In the genomic region with DNA sequence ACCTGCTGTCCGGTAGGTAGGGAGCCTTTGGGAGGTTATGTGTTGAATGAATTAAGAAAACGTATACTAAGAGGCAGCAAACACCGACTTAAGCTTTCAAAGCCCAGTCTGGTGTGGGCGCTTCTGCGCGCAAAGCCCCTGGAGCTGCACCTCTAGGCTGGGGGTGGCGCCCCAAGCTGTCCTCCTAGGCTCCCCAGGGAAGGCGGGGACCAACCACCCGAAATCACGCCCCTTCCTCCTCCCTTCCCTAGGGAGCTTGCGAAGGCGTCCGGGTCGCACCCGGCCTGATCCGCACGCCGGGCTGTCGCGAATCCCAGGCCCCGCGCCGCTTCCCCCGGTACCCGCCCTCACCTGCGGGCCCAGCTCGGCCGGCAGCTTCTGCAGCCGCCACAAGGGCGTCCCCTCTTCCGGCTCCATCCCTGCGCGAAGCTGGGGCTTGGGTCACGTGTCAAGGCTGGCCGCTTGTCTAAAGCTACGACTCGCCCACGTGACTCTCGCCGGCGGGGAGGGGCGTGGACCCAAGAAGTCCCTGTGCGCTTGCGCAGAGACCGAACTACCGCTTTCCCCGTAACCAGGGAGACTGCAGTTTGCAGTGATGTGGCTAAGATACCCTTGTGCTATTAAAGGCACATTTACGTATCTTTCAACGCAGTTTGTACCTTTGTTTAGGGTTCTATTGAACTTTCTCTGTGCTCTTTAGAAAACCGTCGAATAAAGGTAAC, we compare ENCODE assay signal across 1 cellular context.
A peak's percentile ranks its signal among the peaks of the same experiment; 100 is the strongest.
TF ChIP-seq lines count a peak whose summit lies in the region.

TSS of gene COMMD8 (minus strand) at position 468 of the 722 bp plus-strand sequence. CDS start at position 417, 51 bp downstream.

TF ChIP-seq in HepG2, 621 proteins besides CTCF, POLR2A, EP300 and RAD21 (continued from another document):
- TF ChIP-seq HMGXB3 (CRISPR knock-in tag; IDR thresholded peaks at IDR 0.05; ENCODE audit: borderline replicate concordance) (no peak), YEATS4 (CRISPR knock-in tag; IDR thresholded peaks at IDR 0.05; ENCODE audit: borderline replicate concordance) (peak; percentile 75), ZNF331 (CRISPR knock-in tag; IDR thresholded peaks at IDR 0.05) (0 out of 2 replicates have a peak, but pooled peaks have one; percentile 26), MATR3 (CRISPR knock-in tag; IDR thresholded peaks at IDR 0.05) (no peak), ARNT (IDR thresholded peaks at IDR 0.05) (no peak), RNF2 (conservative IDR thresholded peaks at IDR 0.05; ENCODE audit: low read depth) (peak; percentile 82), ZNF354B (CRISPR knock-in tag; IDR thresholded peaks at IDR 0.05) (0 out of 2 replicates have a peak, but pooled peaks have one; percentile 80), EZH2 (conservative IDR thresholded peaks at IDR 0.05; ENCODE audit: low read depth, low read length) (no peak), ZNF772 (CRISPR knock-in tag; IDR thresholded peaks at IDR 0.05) (peak; percentile 32; the same call in 1 of the 2 replicates), ZNF563 (CRISPR knock-in tag; IDR thresholded peaks at IDR 0.05) (peak; percentile 76; the same call in 1 of the 2 replicates), CREB3 (CRISPR knock-in tag; IDR thresholded peaks at IDR 0.05) (0 out of 2 replicates have a peak, but pooled peaks have one; percentile 65), HHEX (CRISPR knock-in tag; IDR thresholded peaks at IDR 0.05) (no peak), ZNF556 (CRISPR knock-in tag; IDR thresholded peaks at IDR 0.05; ENCODE audit: borderline replicate concordance) (no peak; the same call in 1 of the 2 replicates), ZFP36L2 (CRISPR knock-in tag; IDR thresholded peaks at IDR 0.05) (no peak), ZNF382 (CRISPR knock-in tag; IDR thresholded peaks at IDR 0.05; ENCODE audit: borderline replicate concordance) (no peak), HMG20A (CRISPR knock-in tag; IDR thresholded peaks at IDR 0.05; ENCODE audit: borderline replicate concordance) (0 out of 2 replicates have a peak, but pooled peaks have one; percentile 10), RXRB (CRISPR knock-in tag; IDR thresholded peaks at IDR 0.05; ENCODE audit: borderline replicate concordance) (0 out of 2 replicates have a peak, but pooled peaks have one; percentile 19), ZNF670 (CRISPR knock-in tag; IDR thresholded peaks at IDR 0.05; ENCODE audit: borderline replicate concordance) (no peak), ZNF296 (CRISPR knock-in tag; conservative IDR thresholded peaks at IDR 0.05) (no peak), RELA (CRISPR knock-in tag; IDR thresholded peaks at IDR 0.05) (0 out of 2 replicates have a peak, but pooled peaks have one; percentile 55)
- TF ChIP-seq, protein P1, sequence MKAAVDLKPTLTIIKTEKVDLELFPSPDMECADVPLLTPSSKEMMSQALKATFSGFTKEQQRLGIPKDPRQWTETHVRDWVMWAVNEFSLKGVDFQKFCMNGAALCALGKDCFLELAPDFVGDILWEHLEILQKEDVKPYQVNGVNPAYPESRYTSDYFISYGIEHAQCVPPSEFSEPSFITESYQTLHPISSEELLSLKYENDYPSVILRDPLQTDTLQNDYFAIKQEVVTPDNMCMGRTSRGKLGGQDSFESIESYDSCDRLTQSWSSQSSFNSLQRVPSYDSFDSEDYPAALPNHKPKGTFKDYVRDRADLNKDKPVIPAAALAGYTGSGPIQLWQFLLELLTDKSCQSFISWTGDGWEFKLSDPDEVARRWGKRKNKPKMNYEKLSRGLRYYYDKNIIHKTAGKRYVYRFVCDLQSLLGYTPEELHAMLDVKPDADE (CRISPR knock-in tag; IDR thresholded peaks at IDR 0.05) = no peak
- TF ChIP-seq, protein P2, sequence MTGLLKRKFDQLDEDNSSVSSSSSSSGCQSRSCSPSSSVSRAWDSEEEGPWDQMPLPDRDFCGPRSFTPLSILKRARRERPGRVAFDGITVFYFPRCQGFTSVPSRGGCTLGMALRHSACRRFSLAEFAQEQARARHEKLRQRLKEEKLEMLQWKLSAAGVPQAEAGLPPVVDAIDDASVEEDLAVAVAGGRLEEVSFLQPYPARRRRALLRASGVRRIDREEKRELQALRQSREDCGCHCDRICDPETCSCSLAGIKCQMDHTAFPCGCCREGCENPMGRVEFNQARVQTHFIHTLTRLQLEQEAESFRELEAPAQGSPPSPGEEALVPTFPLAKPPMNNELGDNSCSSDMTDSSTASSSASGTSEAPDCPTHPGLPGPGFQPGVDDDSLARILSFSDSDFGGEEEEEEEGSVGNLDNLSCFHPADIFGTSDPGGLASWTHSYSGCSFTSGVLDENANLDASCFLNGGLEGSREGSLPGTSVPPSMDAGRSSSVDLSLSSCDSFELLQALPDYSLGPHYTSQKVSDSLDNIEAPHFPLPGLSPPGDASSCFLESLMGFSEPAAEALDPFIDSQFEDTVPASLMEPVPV (CRISPR knock-in tag; IDR thresholded peaks at IDR 0.05) = peak; percentile 86; the same call in 1 of the 2 replicates
- TF ChIP-seq, protein P3, sequence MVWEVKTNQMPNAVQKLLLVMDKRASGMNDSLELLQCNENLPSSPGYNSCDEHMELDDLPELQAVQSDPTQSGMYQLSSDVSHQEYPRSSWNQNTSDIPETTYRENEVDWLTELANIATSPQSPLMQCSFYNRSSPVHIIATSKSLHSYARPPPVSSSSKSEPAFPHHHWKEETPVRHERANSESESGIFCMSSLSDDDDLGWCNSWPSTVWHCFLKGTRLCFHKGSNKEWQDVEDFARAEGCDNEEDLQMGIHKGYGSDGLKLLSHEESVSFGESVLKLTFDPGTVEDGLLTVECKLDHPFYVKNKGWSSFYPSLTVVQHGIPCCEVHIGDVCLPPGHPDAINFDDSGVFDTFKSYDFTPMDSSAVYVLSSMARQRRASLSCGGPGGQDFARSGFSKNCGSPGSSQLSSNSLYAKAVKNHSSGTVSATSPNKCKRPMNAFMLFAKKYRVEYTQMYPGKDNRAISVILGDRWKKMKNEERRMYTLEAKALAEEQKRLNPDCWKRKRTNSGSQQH (CRISPR knock-in tag; IDR thresholded peaks at IDR 0.05; ENCODE audit: low read depth) = no peak
- TF ChIP-seq, protein P4, sequence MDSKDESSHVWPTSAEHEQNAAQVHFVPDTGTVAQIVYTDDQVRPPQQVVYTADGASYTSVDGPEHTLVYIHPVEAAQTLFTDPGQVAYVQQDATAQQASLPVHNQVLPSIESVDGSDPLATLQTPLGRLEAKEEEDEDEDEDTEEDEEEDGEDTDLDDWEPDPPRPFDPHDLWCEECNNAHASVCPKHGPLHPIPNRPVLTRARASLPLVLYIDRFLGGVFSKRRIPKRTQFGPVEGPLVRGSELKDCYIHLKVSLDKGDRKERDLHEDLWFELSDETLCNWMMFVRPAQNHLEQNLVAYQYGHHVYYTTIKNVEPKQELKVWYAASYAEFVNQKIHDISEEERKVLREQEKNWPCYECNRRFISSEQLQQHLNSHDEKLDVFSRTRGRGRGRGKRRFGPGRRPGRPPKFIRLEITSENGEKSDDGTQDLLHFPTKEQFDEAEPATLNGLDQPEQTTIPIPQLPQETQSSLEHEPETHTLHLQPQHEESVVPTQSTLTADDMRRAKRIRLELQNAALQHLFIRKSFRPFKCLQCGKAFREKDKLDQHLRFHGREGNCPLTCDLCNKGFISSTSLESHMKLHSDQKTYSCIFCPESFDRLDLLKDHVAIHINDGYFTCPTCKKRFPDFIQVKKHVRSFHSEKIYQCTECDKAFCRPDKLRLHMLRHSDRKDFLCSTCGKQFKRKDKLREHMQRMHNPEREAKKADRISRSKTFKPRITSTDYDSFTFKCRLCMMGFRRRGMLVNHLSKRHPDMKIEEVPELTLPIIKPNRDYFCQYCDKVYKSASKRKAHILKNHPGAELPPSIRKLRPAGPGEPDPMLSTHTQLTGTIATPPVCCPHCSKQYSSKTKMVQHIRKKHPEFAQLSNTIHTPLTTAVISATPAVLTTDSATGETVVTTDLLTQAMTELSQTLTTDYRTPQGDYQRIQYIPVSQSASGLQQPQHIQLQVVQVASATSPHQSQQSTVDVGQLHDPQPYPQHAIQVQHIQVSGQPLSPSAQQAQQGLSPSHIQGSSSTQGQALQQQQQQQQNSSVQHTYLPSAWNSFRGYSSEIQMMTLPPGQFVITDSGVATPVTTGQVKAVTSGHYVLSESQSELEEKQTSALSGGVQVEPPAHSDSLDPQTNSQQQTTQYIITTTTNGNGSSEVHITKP (CRISPR knock-in tag; IDR thresholded peaks at IDR 0.05; ENCODE audit: low read depth) = no peak
- TF ChIP-seq, protein P5, sequence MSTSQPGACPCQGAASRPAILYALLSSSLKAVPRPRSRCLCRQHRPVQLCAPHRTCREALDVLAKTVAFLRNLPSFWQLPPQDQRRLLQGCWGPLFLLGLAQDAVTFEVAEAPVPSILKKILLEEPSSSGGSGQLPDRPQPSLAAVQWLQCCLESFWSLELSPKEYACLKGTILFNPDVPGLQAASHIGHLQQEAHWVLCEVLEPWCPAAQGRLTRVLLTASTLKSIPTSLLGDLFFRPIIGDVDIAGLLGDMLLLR (CRISPR knock-in tag; IDR thresholded peaks at IDR 0.05) = no peak
- TF ChIP-seq, protein P6, sequence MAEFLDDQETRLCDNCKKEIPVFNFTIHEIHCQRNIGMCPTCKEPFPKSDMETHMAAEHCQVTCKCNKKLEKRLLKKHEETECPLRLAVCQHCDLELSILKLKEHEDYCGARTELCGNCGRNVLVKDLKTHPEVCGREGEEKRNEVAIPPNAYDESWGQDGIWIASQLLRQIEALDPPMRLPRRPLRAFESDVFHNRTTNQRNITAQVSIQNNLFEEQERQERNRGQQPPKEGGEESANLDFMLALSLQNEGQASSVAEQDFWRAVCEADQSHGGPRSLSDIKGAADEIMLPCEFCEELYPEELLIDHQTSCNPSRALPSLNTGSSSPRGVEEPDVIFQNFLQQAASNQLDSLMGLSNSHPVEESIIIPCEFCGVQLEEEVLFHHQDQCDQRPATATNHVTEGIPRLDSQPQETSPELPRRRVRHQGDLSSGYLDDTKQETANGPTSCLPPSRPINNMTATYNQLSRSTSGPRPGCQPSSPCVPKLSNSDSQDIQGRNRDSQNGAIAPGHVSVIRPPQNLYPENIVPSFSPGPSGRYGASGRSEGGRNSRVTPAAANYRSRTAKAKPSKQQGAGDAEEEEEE (CRISPR knock-in tag; IDR thresholded peaks at IDR 0.05; ENCODE audit: borderline replicate concordance) = no peak
- TF ChIP-seq, protein P7, sequence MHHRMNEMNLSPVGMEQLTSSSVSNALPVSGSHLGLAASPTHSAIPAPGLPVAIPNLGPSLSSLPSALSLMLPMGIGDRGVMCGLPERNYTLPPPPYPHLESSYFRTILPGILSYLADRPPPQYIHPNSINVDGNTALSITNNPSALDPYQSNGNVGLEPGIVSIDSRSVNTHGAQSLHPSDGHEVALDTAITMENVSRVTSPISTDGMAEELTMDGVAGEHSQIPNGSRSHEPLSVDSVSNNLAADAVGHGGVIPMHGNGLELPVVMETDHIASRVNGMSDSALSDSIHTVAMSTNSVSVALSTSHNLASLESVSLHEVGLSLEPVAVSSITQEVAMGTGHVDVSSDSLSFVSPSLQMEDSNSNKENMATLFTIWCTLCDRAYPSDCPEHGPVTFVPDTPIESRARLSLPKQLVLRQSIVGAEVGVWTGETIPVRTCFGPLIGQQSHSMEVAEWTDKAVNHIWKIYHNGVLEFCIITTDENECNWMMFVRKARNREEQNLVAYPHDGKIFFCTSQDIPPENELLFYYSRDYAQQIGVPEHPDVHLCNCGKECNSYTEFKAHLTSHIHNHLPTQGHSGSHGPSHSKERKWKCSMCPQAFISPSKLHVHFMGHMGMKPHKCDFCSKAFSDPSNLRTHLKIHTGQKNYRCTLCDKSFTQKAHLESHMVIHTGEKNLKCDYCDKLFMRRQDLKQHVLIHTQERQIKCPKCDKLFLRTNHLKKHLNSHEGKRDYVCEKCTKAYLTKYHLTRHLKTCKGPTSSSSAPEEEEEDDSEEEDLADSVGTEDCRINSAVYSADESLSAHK (CRISPR knock-in tag; IDR thresholded peaks at IDR 0.05; ENCODE audit: borderline replicate concordance) = no peak
TF ChIP-seq in HepG2: peak in this region for 199.
